Comparison of ENCODE assay signal across 11 cellular contexts in genomic region chr2:226971029-226971584, GRCh38.
DNase-seq lines count a peak whose midpoint lies in the region; ATAC-seq and TF ChIP-seq lines count a peak whose summit lies in the region.
"Had no signal": no experiment of that assay in that cellular context is flagged by ENCODE, and none has a peak within 500 bp of the region (broad histone marks: within the 10 kb centered on the region; RNA-seq: fewer than 3 reads in every experiment).

No MANE protein-coding gene starts in this region.

- no peaks in the 10 kb centered on the region for H3K9me3 Mint-ChIP-seq in osteocyte (ENCODE audit: unreplicated experiment)

- peaks cover 23% of the 10 kb centered on the region for H3K4me1 Mint-ChIP-seq in osteocyte (ENCODE audit: unreplicated experiment)

- no peak overlapping the region for H3K4me2 ChIP-seq in mammary epithelial cell (ENCODE audit: insufficient read depth, low read depth, low read length)

- CTCF ChIA-PET in mammary epithelial cell (lab: Charles Lee; ENCODE audit: low non-redundant PET), result no interaction called here

- in situ Hi-C loops in mammary epithelial cell (cut with MboI; ENCODE audit: low sequenced_read_pairs in 2 of 2), result no loop called here

- TF ChIP-seq CTCF in osteocyte (IDR thresholded peaks at IDR 0.05), result no peak
- TF ChIP-seq CTCF in mammary epithelial cell (conservative IDR thresholded peaks at IDR 0.05 in 1 of 2, IDR thresholded peaks at IDR 0.05 in 1 of 2; ENCODE audit: extremely low read depth in 1 of 2, insufficient read depth in 1 of 2, low read depth in 1 of 2, low read length in 2 of 2), result no peak

- no peak overlapping the region for H3K4me3 ChIP-seq in mammary epithelial cell (replicated peaks in 1 of 3; ENCODE audit: insufficient read depth in 1 of 3, low read depth in 2 of 3, low read length in 3 of 3)

- dilution Hi-C loops in mammary epithelial cell (cut with HindIII; ENCODE audit: low sequenced_read_pairs), result no loop called here

- H3K79me2 ChIP-seq in mammary epithelial cell (ENCODE audit: insufficient read depth, low read length), result no peaks in the 10 kb centered on the region

- H3K36me3 Mint-ChIP-seq in osteocyte (ENCODE audit: unreplicated experiment), result no peaks in the 10 kb centered on the region

- BruUV-seq in mammary epithelial cell (replicated peaks; lab: Mats Ljungman, UMichigan), result no TSS peak

- no peaks in the 10 kb centered on the region for H3K27me3 Mint-ChIP-seq in osteocyte (ENCODE audit: unreplicated experiment)

- DNase-seq in osteocyte (ENCODE audit: extremely low spot score, unreplicated experiment) (no peak), NCI-H446 (lab: John Stamatoyannopoulos, UW) (no peak), mammary epithelial cell (no peak), sciatic nerve (ENCODE audit: low spot score) (no peak)
- DNase-seq: activated CD8-positive, alpha-beta memory T cell treated with anti-CD3 and anti-CD28 coated beads, Interleukin-2, amount 50 U/mL, for 4 hours; NCI-H2029 treated with DMSO at 0.1 percent for 48 hours; stimulated activated CD4-positive, alpha-beta T cell treated with anti-CD3 and anti-CD28 coated beads, Interleukin-12 subunit alpha, Interleukin-12 subunit beta, amount 100 ng/mL, for 4 hours had no signal

- H3K27ac Mint-ChIP-seq in osteocyte (ENCODE audit: unreplicated experiment), result peak overlapping the region; percentile 10

- ATAC-seq in GM18873 (IDR thresholded peaks at IDR 0.05; ENCODE audit: low FRiP score, unreplicated experiment) (peak; percentile 38), GM21576 (IDR thresholded peaks at IDR 0.05; ENCODE audit: unreplicated experiment) (peak; percentile 37), HG03378 (IDR thresholded peaks at IDR 0.05; ENCODE audit: unreplicated experiment) (peak; percentile 53), sciatic nerve (no peak)
- ATAC-seq: gastroesophageal sphincter had no signal

- H3K9me3 ChIP-seq in mammary epithelial cell (replicated peaks; ENCODE audit: insufficient read depth, low read length), result no peaks in the 10 kb centered on the region
- H3K9me3 ChIP-seq: gastroesophageal sphincter had no signal

- no peak overlapping the region for H3K9ac ChIP-seq in mammary epithelial cell (ENCODE audit: insufficient read depth, low read length)

- no peak overlapping the region for H3K4me3 Mint-ChIP-seq in osteocyte (ENCODE audit: unreplicated experiment)

- no peaks in the 10 kb centered on the region for H4K20me1 ChIP-seq in mammary epithelial cell (ENCODE audit: insufficient read depth, low read length)

- intact Hi-C loops in mammary epithelial cell (cut with micrococcal nuclease) (no loop called here), sciatic nerve (cut with DNase I) (no loop called here)

- no peaks in the 10 kb centered on the region for H3K4me1 ChIP-seq in mammary epithelial cell (ENCODE audit: insufficient read depth, low read length)

- H2AFZ ChIP-seq in mammary epithelial cell (ENCODE audit: low read depth, low read length), result no peak overlapping the region

- H3K27me3 ChIP-seq in mammary epithelial cell (ENCODE audit: insufficient read depth, low read length), result no peaks in the 10 kb centered on the region
- H3K27me3 ChIP-seq: gastroesophageal sphincter had no signal

- no peaks in the 10 kb centered on the region for H3K36me3 ChIP-seq in mammary epithelial cell (ENCODE audit: insufficient read depth, low read length)
- H3K36me3 ChIP-seq: gastroesophageal sphincter had no signal

- 86% methylated on average over 7 of the region's 7 CpGs for WGBS in mammary epithelial cell (ENCODE audit: low coverage, missing lambda C conversion rate)

- no peak overlapping the region for H3K27ac ChIP-seq in mammary epithelial cell (ENCODE audit: insufficient read depth, low read depth, low read length)
